33 cellular contexts compared by ENCODE assay signal in genomic region chr18:46550609-46551008, GRCh38.
"Had no signal": no experiment of that assay in that cellular context is flagged by ENCODE, and none has a peak within 500 bp of the region (broad histone marks: within the 10 kb centered on the region; RNA-seq: fewer than 3 reads in every experiment).

No MANE protein-coding gene starts in this region.

- FAIRE-seq: astrocyte, bronchial epithelial cell, colon had no signal

- H3K27me3 ChIP-seq: adrenal gland, ascending aorta, body of pancreas, brain microvascular endothelial cell, breast epithelium, cardiac muscle cell had no signal

- H3K36me3 ChIP-seq: adrenal gland, ascending aorta, brain microvascular endothelial cell, breast epithelium, cardiac muscle cell had no signal

- H3K4me1 ChIP-seq: adrenal gland, ascending aorta, body of pancreas, breast epithelium had no signal

- DNase-seq: activated effector memory CD4-positive, alpha-beta T cell treated with anti-CD3 and anti-CD28 coated beads, Interleukin-2, amount 50 U/mL, for 16 hours; activated effector memory CD4-positive, alpha-beta T cell treated with Interleukin-2 at 50 U/mL for 16 hours; activated gamma-delta T cell; activated gamma-delta T cell treated with Interleukin-2 at 50 U/mL for 16 hours; activated naive CD4-positive, alpha-beta T cell; activated naive CD4-positive, alpha-beta T cell treated with anti-CD3 and anti-CD28 coated beads for 36 hours; activated naive CD4-positive, alpha-beta T cell treated with anti-CD3 and anti-CD28 coated beads, Interleukin-2, amount 10 ng/mL, durations not matched to agents 7 days and 5 days; activated naive CD4-positive, alpha-beta T cell treated with anti-CD3 and anti-CD28 coated beads, Interleukin-2, amount 50 U/mL, for 16 hours; activated naive CD4-positive, alpha-beta T cell treated with Interleukin-2 at 50 U/mL for 16 hours; activated naive CD8-positive, alpha-beta T cell treated with anti-CD3 and anti-CD28 coated beads for 36 hours; activated naive CD8-positive, alpha-beta T cell treated with anti-CD3 and anti-CD28 coated beads, Interleukin-2, amount 10 ng/mL, durations not matched to agents 7 days and 5 days; activated naive CD8-positive, alpha-beta T cell treated with anti-CD3 and anti-CD28 coated beads, Interleukin-2, amount 50 U/mL, for 24 hours; activated T-cell treated with anti-CD3 and anti-CD28 coated beads, Interleukin-2, amount 50 U/mL, for 4 hours; activated T-cell treated with anti-CD3 and anti-CD28 coated beads, Interleukin-2, amount 50 U/mL, for 48 hours; activated T-cell treated with anti-CD3 and anti-CD28 coated beads, Interleukin-2, amount 50 U/mL, for 72 hours; adrenal gland; amniotic stem cell; amygdala; anterior cingulate cortex; aorta; body of pancreas; brain microvascular endothelial cell; caudate nucleus; central memory CD4-positive, alpha-beta T cell; cerebellar nuclear complex had no signal

- ATAC-seq: activated naive CD4-positive, alpha-beta T cell treated with anti-CD3 and anti-CD28 coated beads, Interleukin-2, amount 50 U/mL, for 72 hours; activated naive CD8-positive, alpha-beta T cell treated with anti-CD3 and anti-CD28 coated beads, Interleukin-2, amount 50 U/mL, for 24 hours; activated T-cell treated with anti-CD3 and anti-CD28 coated beads, Interleukin-2, amount 50 U/mL, for 4 hours; activated T-cell treated with anti-CD3 and anti-CD28 coated beads, Interleukin-2, amount 50 U/mL, for 72 hours; activated T-helper 17 cell treated with anti-CD3 and anti-CD28 coated beads, Interleukin-2, amount 50 U/mL, for 72 hours; body of pancreas had no signal

- H3K4me3 ChIP-seq: adrenal gland, ascending aorta, body of pancreas, breast epithelium, cardiac muscle cell had no signal

- H3K27ac ChIP-seq: adrenal gland, ascending aorta, body of pancreas, brain microvascular endothelial cell, breast epithelium, cardiac muscle cell had no signal

- H3K9me3 ChIP-seq: adrenal gland, ascending aorta, body of pancreas, breast epithelium had no signal
